In genomic region chr1:12040457-12041051, GRCh38 we compare ENCODE assay signal across 9 cellular contexts. TPM values are rescaled to one million over a fixed set of nuclear protein-coding genes. Genes with fewer than 3 reads are reported as not detected.
DNase-seq lines count a peak whose midpoint lies in the region; FAIRE-seq and TF ChIP-seq lines count a peak whose summit lies in the region.
"Had no signal": no experiment of that assay in that cellular context is flagged by ENCODE, and none has a peak within 500 bp of the region (broad histone marks: within the 10 kb centered on the region; RNA-seq: fewer than 3 reads in every experiment).

No MANE protein-coding gene starts in this region.

- H3K4me1 Mint-ChIP-seq in activated T-cell treated with anti-CD3 and anti-CD28 coated beads, Interleukin-2, amount 50 U/mL, for 24 hours (ENCODE audit: low read depth): peaks cover 50% of the 10 kb centered on the region
- H3K4me1 Mint-ChIP-seq in type B pancreatic cell (ENCODE audit: unreplicated experiment): peaks cover 16% of the 10 kb centered on the region

- FAIRE-seq in endometrium (lab: Jason Lieb, UNC): peak; percentile 39

- no peak overlapping the region for H3K4me3 Mint-ChIP-seq in activated T-cell treated with anti-CD3 and anti-CD28 coated beads, Interleukin-2, amount 50 U/mL, for 24 hours
- H3K4me3 Mint-ChIP-seq in type B pancreatic cell: no peak overlapping the region
- H3K4me3 Mint-ChIP-seq: brain had no signal

- H3K27me3 ChIP-seq in MG63: no peaks in the 10 kb centered on the region

- H3K9me3 ChIP-seq in MG63: no peaks in the 10 kb centered on the region

- H3K36me3 Mint-ChIP-seq in activated T-cell treated with anti-CD3 and anti-CD28 coated beads, Interleukin-2, amount 50 U/mL, for 24 hours (ENCODE audit: low read depth): no peaks in the 10 kb centered on the region
- H3K36me3 Mint-ChIP-seq in type B pancreatic cell: no peaks in the 10 kb centered on the region
- H3K36me3 Mint-ChIP-seq: brain had no signal

- TF ChIP-seq CTCF in type B pancreatic cell (conservative IDR thresholded peaks at IDR 0.05): no peak

- H3K36me3 ChIP-seq in MG63: no peaks in the 10 kb centered on the region

- H3K9me3 Mint-ChIP-seq in activated T-cell treated with anti-CD3 and anti-CD28 coated beads, Interleukin-2, amount 50 U/mL, for 24 hours: no peaks in the 10 kb centered on the region
- no peaks in the 10 kb centered on the region for H3K9me3 Mint-ChIP-seq in type B pancreatic cell

- H3K27ac Mint-ChIP-seq in activated T-cell treated with anti-CD3 and anti-CD28 coated beads, Interleukin-2, amount 50 U/mL, for 24 hours: peak overlapping the region; percentile 64
- no peak overlapping the region for H3K27ac Mint-ChIP-seq in type B pancreatic cell

- no peak overlapping the region for H3K4me3 ChIP-seq in MG63

- DNase-seq in activated T-cell treated with anti-CD3 and anti-CD28 coated beads, Interleukin-2, amount 50 U/mL, for 24 hours: no peak
- DNase-seq in activated T-cell treated with anti-CD3 and anti-CD28 coated beads for 4 hours (no peak), HCEC 1CT (peak; percentile 88), MG63 (peak; percentile 73), type B pancreatic cell (ENCODE audit: extremely low spot score, unreplicated experiment) (no peak), middle frontal gyrus (ENCODE audit: extremely low spot score, low spot score) (no peak)
- no peak for DNase-seq in NK-92 treated with Interleukin-12 subunit alpha and Interleukin-12 subunit beta, amount 100 ng/mL, for 24 hours (lab: John Stamatoyannopoulos, UW)

- H3K27me3 Mint-ChIP-seq in activated T-cell treated with anti-CD3 and anti-CD28 coated beads, Interleukin-2, amount 50 U/mL, for 24 hours: peaks cover 19% of the 10 kb centered on the region
- peaks cover 4% of the 10 kb centered on the region for H3K27me3 Mint-ChIP-seq in type B pancreatic cell

RNA-seq across cellular contexts. Expression of gene MIIP, which starts 21.3 kb away (rescaled TPM):
- 33.8 and 35.9 TPM in 2 replicates for total RNA-seq in MG63 (2014; rRNA removed; shearing (Covaris generic); ENCODE audit: low replicate concordance)
- total RNA-seq in type B pancreatic cell (ENCODE audit: low replicate concordance): 24.0 and 37.6 TPM in 2 replicates

RNA-seq across cellular contexts. Expression of gene TNFRSF8, which starts 22.5 kb away (rescaled TPM):
- 0.82 TPM in 1 of 2 replicates, not detected in the other for total RNA-seq in MG63 (2014; rRNA removed; shearing (Covaris generic); ENCODE audit: low replicate concordance)
- total RNA-seq in type B pancreatic cell (ENCODE audit: low replicate concordance): 0.07 and 0.14 TPM in 2 replicates

Comparison
In these comparisons a context has a peak if more than half of its experiments do, and no peak if none do; other contexts are left out.
1. DNase-seq: peak in HCEC 1CT (single experiment) and MG63 (single experiment); none in activated T-cell treated with anti-CD3 and anti-CD28 coated beads, Interleukin-2, amount 50 U/mL, for 24 hours (single experiment), activated T-cell treated with anti-CD3 and anti-CD28 coated beads for 4 hours (single experiment), NK-92 treated with Interleukin-12 subunit alpha and Interleukin-12 subunit beta, amount 100 ng/mL, for 24 hours (single experiment), type B pancreatic cell (single experiment) and middle frontal gyrus (single experiment).